8 cellular contexts compared by ENCODE assay signal in the genomic region with DNA sequence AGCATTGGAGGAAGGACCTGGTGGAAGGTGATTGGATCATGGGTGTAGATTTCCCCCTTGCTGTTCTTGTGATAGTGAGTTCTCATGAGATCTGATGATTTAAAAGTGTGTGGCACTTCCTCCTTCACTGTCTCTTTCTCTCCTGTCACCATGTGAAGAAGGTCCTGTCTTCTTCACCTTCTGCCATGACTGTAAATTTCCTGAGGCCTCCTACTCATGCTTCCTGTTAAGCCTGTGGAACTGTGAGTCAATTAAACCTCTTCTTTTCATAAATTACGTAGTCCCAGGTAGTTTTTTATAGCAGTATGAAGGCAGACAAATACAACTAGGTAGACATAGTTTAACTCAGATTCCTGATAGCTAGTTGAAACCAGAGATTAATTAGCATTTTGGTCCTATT. TPM values are rescaled to one million over a fixed set of nuclear protein-coding genes. Genes with fewer than 3 reads are reported as not detected.
DNase-seq lines count a peak whose midpoint lies in the region; ATAC-seq, FAIRE-seq and TF ChIP-seq lines count a peak whose summit lies in the region.
"Not testable (repeated sequence)": the region's sequence is repeated elsewhere in the genome, so short reads cannot be mapped to it uniquely, and the experiment has no call there.

No MANE protein-coding gene starts in this region.

- H3K9me3 Mint-ChIP-seq in CD4-positive, CD25-positive, alpha-beta regulatory T cell, result peaks cover 2 to 36% (median 18%) of the 10 kb centered on the region in 7 donors
- peaks cover 11% of the 10 kb centered on the region for H3K9me3 Mint-ChIP-seq in WTC11
- peaks cover 35% of the 10 kb centered on the region for H3K9me3 Mint-ChIP-seq in activated T-cell treated with anti-CD3 and anti-CD28 coated beads, Interleukin-2, amount 50 U/mL, for 24 hours
- H3K9me3 Mint-ChIP-seq in activated naive CD8-positive, alpha-beta T cell treated with anti-CD3 and anti-CD28 coated beads for 36 hours, result peaks cover 35% of the 10 kb centered on the region
- peaks cover 10 to 47% (median 43%) of the 10 kb centered on the region in 9 donors for H3K9me3 Mint-ChIP-seq in naive thymus-derived CD8-positive, alpha-beta T cell

- not testable (repeated sequence) for H4K20me1 ChIP-seq in endothelial cell of umbilical vein (replicated peaks; ENCODE audit: control insufficient read depth, extremely low read depth, insufficient read depth, low read length)

- not testable (repeated sequence) for TF ChIP-seq CTCF in WTC11 (IDR thresholded peaks at IDR 0.05); endothelial cell of umbilical vein (IDR thresholded peaks at IDR 0.05; ENCODE audit: extremely low read depth in 1 of 2, insufficient read depth in 1 of 2, low read depth in 1 of 2, low read length in 2 of 2)

- not testable (repeated sequence) for BruUV-seq in endothelial cell of umbilical vein (replicated peaks; lab: Mats Ljungman, UMichigan)

- H3K27ac ChIP-seq in CD4-positive, CD25-positive, alpha-beta regulatory T cell (ENCODE audit: insufficient read depth, low read length, poor library complexity, severe bottlenecking); endothelial cell of umbilical vein (ENCODE audit: insufficient read depth, low read depth, low read length): not testable (repeated sequence)

- dilution Hi-C loops in endothelial cell of umbilical vein (cut with MboI; ENCODE audit: extremely low pct_ligation_motif_present, low sequenced_read_pairs), result not testable (repeated sequence)

- H3K4me2 ChIP-seq in endothelial cell of umbilical vein (ENCODE audit: insufficient read depth, low read length), result not testable (repeated sequence)

- H2AFZ ChIP-seq in endothelial cell of umbilical vein (ENCODE audit: low read depth, low read length), result not testable (repeated sequence)

- POLR2A ChIA-PET in WTC11 (lab: Charles Lee); endothelial cell of umbilical vein (lab: Charles Lee): not testable (repeated sequence)
- POLR2A ChIA-PET in naive thymus-derived CD8-positive, alpha-beta T cell (lab: Charles Lee), result interaction anchor here (0.5 to 1.6 kb wide), 5 partner anchors 15 to 284 kb away, joined by 3 to 8 read pairs (median 3); a partner anchor contains a TSS

- H3K79me2 ChIP-seq in endothelial cell of umbilical vein (ENCODE audit: control insufficient read depth, insufficient read depth, low read length), result peaks cover 10% of the 10 kb centered on the region

- DNase-seq in CD4-positive, CD25-positive, alpha-beta regulatory T cell; H54 (ENCODE audit: insufficient read length, low spot score); WTC11 (ENCODE audit: low spot score); activated T-cell treated with anti-CD3 and anti-CD28 coated beads, Interleukin-2, amount 50 U/mL, for 24 hours; activated naive CD8-positive, alpha-beta T cell treated with anti-CD3 and anti-CD28 coated beads for 36 hours; naive thymus-derived CD8-positive, alpha-beta T cell: not testable (repeated sequence)
- peak; percentile 34 for DNase-seq in endothelial cell of umbilical vein (ENCODE audit: low read depth, low spot score)
- peak; percentile 41 for DNase-seq in stimulated activated CD4-positive, alpha-beta T cell treated with anti-CD3 and anti-CD28 coated beads, Interleukin-2, amount 100 ng/mL, for 4 hours (ENCODE audit: low read depth)

- not testable (repeated sequence) for ATAC-seq in CD4-positive, CD25-positive, alpha-beta regulatory T cell (ENCODE audit: low read depth in 2 of 2); WTC11; naive thymus-derived CD8-positive, alpha-beta T cell

- H3K9me3 ChIP-seq in CD4-positive, CD25-positive, alpha-beta regulatory T cell (ENCODE audit: control insufficient read depth in 2 of 2, low read length in 2 of 2), result peaks cover 10 to 23% of the 10 kb centered on the region in 2 experiments
- not testable (repeated sequence) for H3K9me3 ChIP-seq in endothelial cell of umbilical vein (replicated peaks; ENCODE audit: control insufficient read depth, insufficient read depth, low read length)

- H3K9ac ChIP-seq in endothelial cell of umbilical vein (replicated peaks; ENCODE audit: extremely low read depth, insufficient read depth, low read length), result not testable (repeated sequence)

- peaks cover 41% of the 10 kb centered on the region for H3K36me3 Mint-ChIP-seq in CD4-positive, CD25-positive, alpha-beta regulatory T cell
- peaks cover 22% of the 10 kb centered on the region for H3K36me3 Mint-ChIP-seq in WTC11
- peaks cover 89% of the 10 kb centered on the region for H3K36me3 Mint-ChIP-seq in activated T-cell treated with anti-CD3 and anti-CD28 coated beads, Interleukin-2, amount 50 U/mL, for 24 hours (ENCODE audit: low read depth)
- peaks cover 75% of the 10 kb centered on the region for H3K36me3 Mint-ChIP-seq in activated naive CD8-positive, alpha-beta T cell treated with anti-CD3 and anti-CD28 coated beads for 36 hours
- H3K36me3 Mint-ChIP-seq in naive thymus-derived CD8-positive, alpha-beta T cell, result peaks cover 40 to 67% (median 54%) of the 10 kb centered on the region in 3 donors

- not testable (repeated sequence) for TF ChIP-seq POLR2A in H54 (IDR thresholded peaks at IDR 0.05; ENCODE audit: low read depth, low read length); endothelial cell of umbilical vein (IDR thresholded peaks at IDR 0.05; ENCODE audit: low read depth, low read length)

- not testable (repeated sequence) for H3K27me3 Mint-ChIP-seq in CD4-positive, CD25-positive, alpha-beta regulatory T cell; WTC11 (ENCODE audit: low read depth); activated T-cell treated with anti-CD3 and anti-CD28 coated beads, Interleukin-2, amount 50 U/mL, for 24 hours; activated naive CD8-positive, alpha-beta T cell treated with anti-CD3 and anti-CD28 coated beads for 36 hours; naive thymus-derived CD8-positive, alpha-beta T cell

- peaks cover 36 to 75% (median 52%) of the 10 kb centered on the region in 4 donors for H3K4me1 Mint-ChIP-seq in CD4-positive, CD25-positive, alpha-beta regulatory T cell
- peaks cover 63% of the 10 kb centered on the region for H3K4me1 Mint-ChIP-seq in WTC11
- peaks cover 76% of the 10 kb centered on the region for H3K4me1 Mint-ChIP-seq in activated T-cell treated with anti-CD3 and anti-CD28 coated beads, Interleukin-2, amount 50 U/mL, for 24 hours (ENCODE audit: low read depth)
- H3K4me1 Mint-ChIP-seq in activated naive CD8-positive, alpha-beta T cell treated with anti-CD3 and anti-CD28 coated beads for 36 hours, result peaks cover 38% of the 10 kb centered on the region
- peaks cover 26 to 70% (median 51%) of the 10 kb centered on the region in 4 donors for H3K4me1 Mint-ChIP-seq in naive thymus-derived CD8-positive, alpha-beta T cell

- peaks cover 27% of the 10 kb centered on the region for H3K4me1 ChIP-seq in CD4-positive, CD25-positive, alpha-beta regulatory T cell (ENCODE audit: control insufficient read depth, insufficient read depth, low read length, poor library complexity, severe bottlenecking)
- peaks cover 25% of the 10 kb centered on the region for H3K4me1 ChIP-seq in endothelial cell of umbilical vein (ENCODE audit: control insufficient read depth, extremely low read depth, insufficient read depth, low read length)

- H3K27me3 ChIP-seq in CD4-positive, CD25-positive, alpha-beta regulatory T cell (ENCODE audit: control insufficient read depth, insufficient read depth, low read length); endothelial cell of umbilical vein (ENCODE audit: control insufficient read depth in 2 of 2, insufficient read depth in 2 of 2, low read length in 2 of 2): not testable (repeated sequence)

- H3K4me3 Mint-ChIP-seq in CD4-positive, CD25-positive, alpha-beta regulatory T cell, result peak overlapping the region in 1 of 4 donors; percentile 37
- 0 out of 2 replicates have a peak overlapping the region, but pooled peaks have one; percentile 8 for H3K4me3 Mint-ChIP-seq in WTC11
- H3K4me3 Mint-ChIP-seq in activated T-cell treated with anti-CD3 and anti-CD28 coated beads, Interleukin-2, amount 50 U/mL, for 24 hours; activated naive CD8-positive, alpha-beta T cell treated with anti-CD3 and anti-CD28 coated beads for 36 hours: not testable (repeated sequence)
- H3K4me3 Mint-ChIP-seq in naive thymus-derived CD8-positive, alpha-beta T cell, result peak overlapping the region in 2 of 10 donors; percentile 33 to 72

- CTCF ChIA-PET in WTC11 (lab: Charles Lee), result not testable (repeated sequence)
- CTCF ChIA-PET in endothelial cell of umbilical vein (lab: Charles Lee), result interaction anchor here (1.9 kb wide), 1 partner anchor 10 kb away, joined by 6 read pairs; no protein-coding TSS in a partner anchor

- not testable (repeated sequence) for H3K4me3 ChIP-seq in CD4-positive, CD25-positive, alpha-beta regulatory T cell (ENCODE audit: low read depth, low read length); endothelial cell of umbilical vein (replicated peaks in 1 of 3; ENCODE audit: insufficient read depth in 1 of 3, low read depth in 1 of 3, low read length in 3 of 3)

- FAIRE-seq in H54 (lab: Jason Lieb, UNC), result peak; percentile 41
- FAIRE-seq in endothelial cell of umbilical vein (lab: Jason Lieb, UNC), result peak; percentile 46

- not testable (repeated sequence) for H3K9me1 ChIP-seq in endothelial cell of umbilical vein (replicated peaks; ENCODE audit: control insufficient read depth, extremely low read depth, insufficient read depth, low read length)

- H3K36me3 ChIP-seq in CD4-positive, CD25-positive, alpha-beta regulatory T cell (ENCODE audit: control insufficient read depth, insufficient read depth, low read length), result peaks cover 27% of the 10 kb centered on the region
- not testable (repeated sequence) for H3K36me3 ChIP-seq in endothelial cell of umbilical vein (ENCODE audit: control insufficient read depth in 2 of 2, extremely low read depth in 1 of 2, insufficient read depth in 2 of 2, low read length in 2 of 2)

- peak overlapping the region; percentile 16 to 95 (median 57) for H3K27ac Mint-ChIP-seq in CD4-positive, CD25-positive, alpha-beta regulatory T cell
- H3K27ac Mint-ChIP-seq in WTC11, result peak overlapping the region; percentile 96
- peak overlapping the region; percentile 87 for H3K27ac Mint-ChIP-seq in activated T-cell treated with anti-CD3 and anti-CD28 coated beads, Interleukin-2, amount 50 U/mL, for 24 hours
- H3K27ac Mint-ChIP-seq in activated naive CD8-positive, alpha-beta T cell treated with anti-CD3 and anti-CD28 coated beads for 36 hours, result peak overlapping the region; percentile 32
- peak overlapping the region in 9 of 10 donors; percentile 3 to 87 (median 80) for H3K27ac Mint-ChIP-seq in naive thymus-derived CD8-positive, alpha-beta T cell

- intact Hi-C loops in endothelial cell of umbilical vein (cut with micrococcal nuclease), result not testable (repeated sequence)

RNA-seq across cellular contexts. Expression of a gene that starts 57.1 kb away (rescaled TPM):
- 29.1 TPM for total RNA-seq in CD4-positive, CD25-positive, alpha-beta regulatory T cell
- polyA plus RNA-seq in CD4-positive, CD25-positive, alpha-beta regulatory T cell, result 10 to 100 TPM; 12.8 to 16.8 (median 13.9) TPM
- total RNA-seq in WTC11 (2021), result 17.2 to 20.7 TPM (median 18.6 TPM) in 3 replicates
- total RNA-seq in activated naive CD8-positive, alpha-beta T cell treated with anti-CD3 and anti-CD28 coated beads for 36 hours, result 10 to 100 TPM; 38.9 to 40.9 TPM
- 38.6 and 39.0 TPM in 2 replicates for total RNA-seq in endothelial cell of umbilical vein
- polyA plus RNA-seq in endothelial cell of umbilical vein, result 7.6 and 9.3 TPM in 2 replicates
- 6.3 and 7.2 TPM in 2 replicates for polyA plus RNA-seq in endothelial cell of umbilical vein (2011; cell fraction: cytosol; rRNA removed)
- 18.4 and 22.3 TPM in 2 replicates for polyA plus RNA-seq in endothelial cell of umbilical vein (2011; cell fraction: nucleus; rRNA removed)
- 11.0 and 15.6 TPM in 2 replicates for polyA plus RNA-seq in endothelial cell of umbilical vein (2012)
- polyA minus RNA-seq in endothelial cell of umbilical vein, result 50.4 and 51.9 TPM in 2 replicates
- polyA minus RNA-seq in endothelial cell of umbilical vein (2011; cell fraction: cytosol; rRNA and poly(A)+ RNA removed), result 12.3 TPM
- polyA minus RNA-seq in endothelial cell of umbilical vein (2011; cell fraction: nucleus; rRNA and poly(A)+ RNA removed), result 25.1 and 40.1 TPM in 2 replicates
- total RNA-seq in naive thymus-derived CD8-positive, alpha-beta T cell, result 10 to 100 TPM; 34.1 to 37.0 TPM
- 10 to 100 TPM in 2 of 3 donors, 1 to 10 TPM in 1; 8.1 to 10.8 (median 10.5) TPM for polyA plus RNA-seq in naive thymus-derived CD8-positive, alpha-beta T cell

RNA-seq across cellular contexts. Expression of a gene that starts 58.3 kb away (rescaled TPM):
- 1.6 TPM for total RNA-seq in CD4-positive, CD25-positive, alpha-beta regulatory T cell
- 1 to 10 TPM in 2 of 4 donors, under 1 TPM in 2; 0.91 to 2.7 (median 1.3) TPM for polyA plus RNA-seq in CD4-positive, CD25-positive, alpha-beta regulatory T cell
- total RNA-seq in WTC11 (2021) (36.4 to 41.0 TPM (median 37.8 TPM) in 3 replicates), endothelial cell of umbilical vein (29.2 and 30.7 TPM in 2 replicates)
- 10 to 100 TPM in 1 of 2 experiments, 1 to 10 TPM in 1; 10.0 to 10.8 TPM for total RNA-seq in activated naive CD8-positive, alpha-beta T cell treated with anti-CD3 and anti-CD28 coated beads for 36 hours
- 14.4 and 19.4 TPM in 2 replicates for polyA plus RNA-seq in endothelial cell of umbilical vein
- polyA plus RNA-seq in endothelial cell of umbilical vein (2011; cell fraction: cytosol; rRNA removed), result 16.4 and 19.2 TPM in 2 replicates
- polyA plus RNA-seq in endothelial cell of umbilical vein (2011; cell fraction: nucleus; rRNA removed), result 40.5 and 50.8 TPM in 2 replicates
- 34.9 and 46.0 TPM in 2 replicates for polyA plus RNA-seq in endothelial cell of umbilical vein (2012)
- polyA minus RNA-seq in endothelial cell of umbilical vein, result 17.4 and 18.8 TPM in 2 replicates
- polyA minus RNA-seq in endothelial cell of umbilical vein (2011; cell fraction: cytosol; rRNA and poly(A)+ RNA removed), result 5.3 TPM
- polyA minus RNA-seq in endothelial cell of umbilical vein (2011; cell fraction: nucleus; rRNA and poly(A)+ RNA removed), result 28.3 and 41.5 TPM in 2 replicates
- 1 to 10 TPM; 4.4 to 6.2 TPM for total RNA-seq in naive thymus-derived CD8-positive, alpha-beta T cell
- polyA plus RNA-seq in naive thymus-derived CD8-positive, alpha-beta T cell, result 1 to 10 TPM; 4.6 to 7.6 (median 5.1) TPM

Comparison
In these comparisons a context has a peak if more than half of its experiments do, and no peak if none do; other contexts are left out.
1. H3K27ac Mint-ChIP-seq: peak in every context shown above with its lines; median percentile 96 in WTC11; 87 in activated T-cell treated with anti-CD3 and anti-CD28 coated beads, Interleukin-2, amount 50 U/mL, for 24 hours; 80 in naive thymus-derived CD8-positive, alpha-beta T cell; 57 in CD4-positive, CD25-positive, alpha-beta regulatory T cell; 32 in activated naive CD8-positive, alpha-beta T cell treated with anti-CD3 and anti-CD28 coated beads for 36 hours.